9 cellular contexts compared by ENCODE assay signal in genomic region chr14:77140937-77141591, GRCh38. TPM values are rescaled to one million over a fixed set of nuclear protein-coding genes. Genes with fewer than 3 reads are reported as not detected.
A peak's percentile ranks its signal among the peaks of the same experiment; 100 is the strongest.
DNase-seq lines count a peak whose midpoint lies in the region; ATAC-seq and TF ChIP-seq lines count a peak whose summit lies in the region.
"Had no signal": no experiment of that assay in that cellular context is flagged by ENCODE, and none has a peak within 500 bp of the region (broad histone marks: within the 10 kb centered on the region; RNA-seq: fewer than 3 reads in every experiment).

No MANE protein-coding gene starts in this region.

- H4K20me1 ChIP-seq in Karpas-422 (ENCODE audit: insufficient read depth, low read depth, low read length), result no peaks in the 10 kb centered on the region; the same call in 1 of the 2 replicates

- TF ChIP-seq CTCF in GM12873 (IDR thresholded peaks at IDR 0.05; ENCODE audit: insufficient read depth, low read depth, low read length, missing control alignments) (peak; percentile 47), mucosa of descending colon (IDR thresholded peaks at IDR 0.05) (no peak), GM10248 (IDR thresholded peaks at IDR 0.05; ENCODE audit: control extremely low read depth, extremely low read depth, low read depth, missing control alignments) (no peak)

- DNase-seq in NCI-H345 (lab: John Stamatoyannopoulos, UW), result peak; percentile 37
- DNase-seq in mucosa of descending colon, result no peak
- no peak for DNase-seq in GM10248 (ENCODE audit: extremely low spot score)
- DNase-seq in activated CD4-positive, CD25-positive, alpha-beta regulatory T cell treated with anti-CD3 and anti-CD28 coated beads, Interleukin-2, amount 50 U/mL, for 72 hours, result no peak
- no peak for DNase-seq in Karpas-422

- WGBS in ectodermal cell, 2 experiments, result 0% methylated on average over 73 of the region's 73 CpGs

- no peaks in the 10 kb centered on the region for H3K79me2 ChIP-seq in Karpas-422 (ENCODE audit: low read length)

- no peak overlapping the region for H2AFZ ChIP-seq in Karpas-422 (ENCODE audit: low read length)

- H3K4me1 ChIP-seq in ectodermal cell (ENCODE audit: control insufficient read depth, insufficient read depth, low read length) (peaks cover 28% of the 10 kb centered on the region), mucosa of descending colon (ENCODE audit: low read depth) (peaks cover 8% of the 10 kb centered on the region), Karpas-422 (ENCODE audit: low read length) (peaks cover 4% of the 10 kb centered on the region)

- no peak overlapping the region for H3K9ac ChIP-seq in Karpas-422 (ENCODE audit: low read length)

- H3K27me3 ChIP-seq in ectodermal cell (ENCODE audit: control insufficient read depth, insufficient read depth, low read length, poor library complexity, severe bottlenecking) (peaks cover 70% of the 10 kb centered on the region), Karpas-422 (ENCODE audit: low read length) (no peaks in the 10 kb centered on the region)

- H3K4me2 ChIP-seq in Karpas-422 (ENCODE audit: low read depth, low read length, poor library complexity, severe bottlenecking), result no peak overlapping the region

- H3K9me3 ChIP-seq in ectodermal cell (ENCODE audit: control insufficient read depth, low read length) (no peaks in the 10 kb centered on the region), mucosa of descending colon (no peaks in the 10 kb centered on the region), Karpas-422 (ENCODE audit: low read length) (no peaks in the 10 kb centered on the region)

- POLR2A ChIA-PET in GM10248 (lab: Yijun Ruan, JAX), result no interaction called here

- ATAC-seq in mucosa of descending colon, result peak; percentile 41
- no peak for ATAC-seq in HG02970 (IDR thresholded peaks at IDR 0.05; ENCODE audit: low FRiP score, unreplicated experiment)

- H3K9me2 ChIP-seq in Karpas-422 (replicated peaks; ENCODE audit: insufficient read depth, low read length), result no peaks in the 10 kb centered on the region

- H3K36me3 ChIP-seq in ectodermal cell (ENCODE audit: control insufficient read depth, insufficient read depth, low read length), result no peaks in the 10 kb centered on the region
- H3K36me3 ChIP-seq in mucosa of descending colon (ENCODE audit: low read depth), result no peaks in the 10 kb centered on the region
- no peaks in the 10 kb centered on the region for H3K36me3 ChIP-seq in Karpas-422 (ENCODE audit: insufficient read depth, low read length)

- intact Hi-C loops in mucosa of descending colon (cut with DNase I, micrococcal nuclease), result no loop called here

- H3K4me3 ChIP-seq in ectodermal cell (ENCODE audit: insufficient read depth, low read depth, low read length) (peak overlapping the region; percentile 34), mucosa of descending colon (no peak overlapping the region), Karpas-422 (ENCODE audit: low read length) (no peak overlapping the region)

- H3K27ac ChIP-seq in ectodermal cell (ENCODE audit: insufficient read depth, low read depth, low read length, poor library complexity, severe bottlenecking) (no peak overlapping the region), Karpas-422 (ENCODE audit: low read length) (no peak overlapping the region)

- CTCF ChIA-PET in GM10248 (lab: Yijun Ruan, JAX), result interaction anchor here (0.6 to 1.5 kb wide), 4 partner anchors 8 to 273 kb away, joined by 3 read pairs; no protein-coding TSS in a partner anchor

RNA-seq across cellular contexts. Expression of gene ZDHHC22, which starts 0.5 kb away (rescaled TPM):
- polyA plus RNA-seq in ectodermal cell (2013, experiment 1 of 4), result 1.7 TPM
- 0.89 TPM for polyA plus RNA-seq in ectodermal cell (2013, experiment 2 of 4)
- polyA plus RNA-seq in ectodermal cell (2013, experiment 3 of 4), result 0.91 TPM
- polyA plus RNA-seq in ectodermal cell (2013, experiment 4 of 4), result 0.97 TPM
- total RNA-seq in mucosa of descending colon, result 1 to 10 TPM in 1 of 3 donors, not detected in 2; 1.7 TPM
- total RNA-seq in Karpas-422 (2014; rRNA removed; shearing (Covaris generic); ENCODE audit: low replicate concordance), result not detected in 2 replicates

RNA-seq across cellular contexts. Expression of gene TMEM63C, which starts 40.5 kb away (rescaled TPM):
- 4.2 TPM for polyA plus RNA-seq in ectodermal cell (2013, experiment 1 of 4)
- polyA plus RNA-seq in ectodermal cell (2013, experiment 2 of 4), result 3.8 TPM
- 2.7 TPM for polyA plus RNA-seq in ectodermal cell (2013, experiment 3 of 4)
- polyA plus RNA-seq in ectodermal cell (2013, experiment 4 of 4), result 2.1 TPM
- 10 to 100 TPM; 21.2 to 40.8 (median 34.9) TPM for total RNA-seq in mucosa of descending colon
- total RNA-seq in Karpas-422 (2014; rRNA removed; shearing (Covaris generic); ENCODE audit: low replicate concordance), result 5.0 and 8.4 TPM in 2 replicates
- total RNA-seq: pulmonary artery endothelial cell had no signal

RNA-seq across cellular contexts. Expression of gene CIPC, which starts 43.0 kb away (rescaled TPM):
- polyA plus RNA-seq in ectodermal cell (2013, experiment 1 of 4), result 23.9 TPM
- polyA plus RNA-seq in ectodermal cell (2013, experiment 2 of 4), result 21.8 TPM
- polyA plus RNA-seq in ectodermal cell (2013, experiment 3 of 4), result 19.0 TPM
- 19.4 TPM for polyA plus RNA-seq in ectodermal cell (2013, experiment 4 of 4)
- 10 to 100 TPM; 45.7 to 84.9 (median 61.0) TPM for total RNA-seq in mucosa of descending colon
- 34.0 and 47.0 TPM in 2 replicates for total RNA-seq in Karpas-422 (2014; rRNA removed; shearing (Covaris generic); ENCODE audit: low replicate concordance)
